In the genomic region with DNA sequence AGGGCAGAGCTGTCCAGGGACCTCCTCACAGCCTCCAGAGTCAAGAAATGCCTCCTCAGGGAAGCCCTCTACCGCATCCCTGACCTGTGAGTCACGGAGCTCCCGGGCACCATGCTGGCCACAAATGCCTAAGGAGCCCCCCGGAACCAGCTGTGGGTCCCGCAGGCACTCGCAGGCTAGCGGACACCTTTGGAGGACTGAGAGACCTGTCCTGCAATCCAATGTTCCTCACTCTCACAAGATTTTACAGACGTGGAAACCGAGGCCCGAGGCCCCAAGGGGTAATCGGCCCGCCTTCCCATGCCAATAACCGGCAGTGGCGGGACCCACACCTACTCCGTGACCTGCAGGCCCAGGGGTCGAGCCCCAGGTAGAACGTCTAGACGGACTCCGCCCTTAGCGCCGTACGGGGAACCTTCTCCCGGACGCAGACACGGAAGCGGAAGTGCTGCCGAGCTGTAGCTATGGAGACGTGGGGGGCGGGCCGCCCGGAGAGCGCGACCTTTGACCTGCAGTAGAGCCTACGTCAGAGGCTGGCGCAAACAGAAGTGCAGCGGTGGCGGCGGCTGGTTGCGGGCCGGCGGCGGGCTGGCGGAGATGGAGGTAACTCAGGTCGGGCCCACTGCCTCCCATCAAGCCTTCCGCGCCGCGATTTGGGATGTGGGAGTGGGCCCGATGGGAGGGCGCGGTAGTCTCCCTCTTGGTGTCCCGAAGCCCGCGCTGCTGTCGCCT, we compare ENCODE assay signal across 1 cellular context.
A peak's percentile ranks its signal among the peaks of the same experiment; 100 is the strongest.
TF ChIP-seq lines count a peak whose summit lies in the region.

GCC2 (plus strand) TSS at position 529 of the 732 bp plus-strand sequence; CDS start at position 598, 69 bp downstream.

TF ChIP-seq in HepG2, 621 proteins besides CTCF, POLR2A, EP300 and RAD21 (continued from another document and continues in another):
- TF ChIP-seq, protein P1, sequence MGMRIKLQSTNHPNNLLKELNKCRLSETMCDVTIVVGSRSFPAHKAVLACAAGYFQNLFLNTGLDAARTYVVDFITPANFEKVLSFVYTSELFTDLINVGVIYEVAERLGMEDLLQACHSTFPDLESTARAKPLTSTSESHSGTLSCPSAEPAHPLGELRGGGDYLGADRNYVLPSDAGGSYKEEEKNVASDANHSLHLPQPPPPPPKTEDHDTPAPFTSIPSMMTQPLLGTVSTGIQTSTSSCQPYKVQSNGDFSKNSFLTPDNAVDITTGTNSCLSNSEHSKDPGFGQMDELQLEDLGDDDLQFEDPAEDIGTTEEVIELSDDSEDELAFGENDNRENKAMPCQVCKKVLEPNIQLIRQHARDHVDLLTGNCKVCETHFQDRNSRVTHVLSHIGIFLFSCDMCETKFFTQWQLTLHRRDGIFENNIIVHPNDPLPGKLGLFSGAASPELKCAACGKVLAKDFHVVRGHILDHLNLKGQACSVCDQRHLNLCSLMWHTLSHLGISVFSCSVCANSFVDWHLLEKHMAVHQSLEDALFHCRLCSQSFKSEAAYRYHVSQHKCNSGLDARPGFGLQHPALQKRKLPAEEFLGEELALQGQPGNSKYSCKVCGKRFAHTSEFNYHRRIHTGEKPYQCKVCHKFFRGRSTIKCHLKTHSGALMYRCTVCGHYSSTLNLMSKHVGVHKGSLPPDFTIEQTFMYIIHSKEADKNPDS (CRISPR knock-in tag; IDR thresholded peaks at IDR 0.05): no peak
- TF ChIP-seq, protein P2, sequence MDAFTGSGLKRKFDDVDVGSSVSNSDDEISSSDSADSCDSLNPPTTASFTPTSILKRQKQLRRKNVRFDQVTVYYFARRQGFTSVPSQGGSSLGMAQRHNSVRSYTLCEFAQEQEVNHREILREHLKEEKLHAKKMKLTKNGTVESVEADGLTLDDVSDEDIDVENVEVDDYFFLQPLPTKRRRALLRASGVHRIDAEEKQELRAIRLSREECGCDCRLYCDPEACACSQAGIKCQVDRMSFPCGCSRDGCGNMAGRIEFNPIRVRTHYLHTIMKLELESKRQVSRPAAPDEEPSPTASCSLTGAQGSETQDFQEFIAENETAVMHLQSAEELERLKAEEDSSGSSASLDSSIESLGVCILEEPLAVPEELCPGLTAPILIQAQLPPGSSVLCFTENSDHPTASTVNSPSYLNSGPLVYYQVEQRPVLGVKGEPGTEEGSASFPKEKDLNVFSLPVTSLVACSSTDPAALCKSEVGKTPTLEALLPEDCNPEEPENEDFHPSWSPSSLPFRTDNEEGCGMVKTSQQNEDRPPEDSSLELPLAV (CRISPR knock-in tag; conservative IDR thresholded peaks at IDR 0.05; ENCODE audit: low read depth): 0 out of 2 replicates have a peak, but pooled peaks have one; percentile 58
- TF ChIP-seq ZNF121 (CRISPR knock-in tag; IDR thresholded peaks at IDR 0.05): 0 out of 2 replicates have a peak, but pooled peaks have one; percentile 48
- peak; percentile 43; the same call in 1 of the 2 replicates for TF ChIP-seq ZBTB14 (CRISPR knock-in tag; IDR thresholded peaks at IDR 0.05)
- TF ChIP-seq, protein P3, sequence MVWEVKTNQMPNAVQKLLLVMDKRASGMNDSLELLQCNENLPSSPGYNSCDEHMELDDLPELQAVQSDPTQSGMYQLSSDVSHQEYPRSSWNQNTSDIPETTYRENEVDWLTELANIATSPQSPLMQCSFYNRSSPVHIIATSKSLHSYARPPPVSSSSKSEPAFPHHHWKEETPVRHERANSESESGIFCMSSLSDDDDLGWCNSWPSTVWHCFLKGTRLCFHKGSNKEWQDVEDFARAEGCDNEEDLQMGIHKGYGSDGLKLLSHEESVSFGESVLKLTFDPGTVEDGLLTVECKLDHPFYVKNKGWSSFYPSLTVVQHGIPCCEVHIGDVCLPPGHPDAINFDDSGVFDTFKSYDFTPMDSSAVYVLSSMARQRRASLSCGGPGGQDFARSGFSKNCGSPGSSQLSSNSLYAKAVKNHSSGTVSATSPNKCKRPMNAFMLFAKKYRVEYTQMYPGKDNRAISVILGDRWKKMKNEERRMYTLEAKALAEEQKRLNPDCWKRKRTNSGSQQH (CRISPR knock-in tag; IDR thresholded peaks at IDR 0.05; ENCODE audit: low read depth): peak; percentile 76
- peak; percentile 87 for TF ChIP-seq ZNF747 (CRISPR knock-in tag; IDR thresholded peaks at IDR 0.05; ENCODE audit: borderline replicate concordance)
- TF ChIP-seq, protein P4, sequence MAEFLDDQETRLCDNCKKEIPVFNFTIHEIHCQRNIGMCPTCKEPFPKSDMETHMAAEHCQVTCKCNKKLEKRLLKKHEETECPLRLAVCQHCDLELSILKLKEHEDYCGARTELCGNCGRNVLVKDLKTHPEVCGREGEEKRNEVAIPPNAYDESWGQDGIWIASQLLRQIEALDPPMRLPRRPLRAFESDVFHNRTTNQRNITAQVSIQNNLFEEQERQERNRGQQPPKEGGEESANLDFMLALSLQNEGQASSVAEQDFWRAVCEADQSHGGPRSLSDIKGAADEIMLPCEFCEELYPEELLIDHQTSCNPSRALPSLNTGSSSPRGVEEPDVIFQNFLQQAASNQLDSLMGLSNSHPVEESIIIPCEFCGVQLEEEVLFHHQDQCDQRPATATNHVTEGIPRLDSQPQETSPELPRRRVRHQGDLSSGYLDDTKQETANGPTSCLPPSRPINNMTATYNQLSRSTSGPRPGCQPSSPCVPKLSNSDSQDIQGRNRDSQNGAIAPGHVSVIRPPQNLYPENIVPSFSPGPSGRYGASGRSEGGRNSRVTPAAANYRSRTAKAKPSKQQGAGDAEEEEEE (CRISPR knock-in tag; IDR thresholded peaks at IDR 0.05; ENCODE audit: borderline replicate concordance): peak; percentile 96
- 0 out of 2 replicates have a peak, but pooled peaks have one; percentile 62 for TF ChIP-seq ZMAT5 (CRISPR knock-in tag; IDR thresholded peaks at IDR 0.05; ENCODE audit: borderline replicate concordance, low read depth)
- TF ChIP-seq YY1 (IDR thresholded peaks at IDR 0.05; ENCODE audit: insufficient read depth, insufficient replicate concordance, low read depth, low read length): peak; percentile 80
- TF ChIP-seq RBM39 (IDR thresholded peaks at IDR 0.05; ENCODE audit: low read depth, low read length, poor library complexity, severe bottlenecking): peak; percentile 97
- TF ChIP-seq ZNF292 (CRISPR knock-in tag; IDR thresholded peaks at IDR 0.05; ENCODE audit: borderline replicate concordance, low read depth): peak; percentile 85
- peak; percentile 89 for TF ChIP-seq ZNF329 (CRISPR knock-in tag; IDR thresholded peaks at IDR 0.05; ENCODE audit: low read depth)
- no peak for TF ChIP-seq ZNF496 (CRISPR knock-in tag; IDR thresholded peaks at IDR 0.05; ENCODE audit: insufficient replicate concordance)
- TF ChIP-seq ZNF546 (CRISPR knock-in tag; conservative IDR thresholded peaks at IDR 0.05): peak; percentile 93; the same call in 1 of the 2 replicates
- TF ChIP-seq, protein P5, sequence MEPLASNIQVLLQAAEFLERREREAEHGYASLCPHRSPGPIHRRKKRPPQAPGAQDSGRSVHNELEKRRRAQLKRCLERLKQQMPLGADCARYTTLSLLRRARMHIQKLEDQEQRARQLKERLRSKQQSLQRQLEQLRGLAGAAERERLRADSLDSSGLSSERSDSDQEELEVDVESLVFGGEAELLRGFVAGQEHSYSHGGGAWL (CRISPR knock-in tag; IDR thresholded peaks at IDR 0.05): peak; percentile 54; the same call in 1 of the 2 replicates
- TF ChIP-seq YEATS2 (CRISPR knock-in tag; IDR thresholded peaks at IDR 0.05; ENCODE audit: borderline replicate concordance): peak; percentile 92
- TF ChIP-seq, protein P6, sequence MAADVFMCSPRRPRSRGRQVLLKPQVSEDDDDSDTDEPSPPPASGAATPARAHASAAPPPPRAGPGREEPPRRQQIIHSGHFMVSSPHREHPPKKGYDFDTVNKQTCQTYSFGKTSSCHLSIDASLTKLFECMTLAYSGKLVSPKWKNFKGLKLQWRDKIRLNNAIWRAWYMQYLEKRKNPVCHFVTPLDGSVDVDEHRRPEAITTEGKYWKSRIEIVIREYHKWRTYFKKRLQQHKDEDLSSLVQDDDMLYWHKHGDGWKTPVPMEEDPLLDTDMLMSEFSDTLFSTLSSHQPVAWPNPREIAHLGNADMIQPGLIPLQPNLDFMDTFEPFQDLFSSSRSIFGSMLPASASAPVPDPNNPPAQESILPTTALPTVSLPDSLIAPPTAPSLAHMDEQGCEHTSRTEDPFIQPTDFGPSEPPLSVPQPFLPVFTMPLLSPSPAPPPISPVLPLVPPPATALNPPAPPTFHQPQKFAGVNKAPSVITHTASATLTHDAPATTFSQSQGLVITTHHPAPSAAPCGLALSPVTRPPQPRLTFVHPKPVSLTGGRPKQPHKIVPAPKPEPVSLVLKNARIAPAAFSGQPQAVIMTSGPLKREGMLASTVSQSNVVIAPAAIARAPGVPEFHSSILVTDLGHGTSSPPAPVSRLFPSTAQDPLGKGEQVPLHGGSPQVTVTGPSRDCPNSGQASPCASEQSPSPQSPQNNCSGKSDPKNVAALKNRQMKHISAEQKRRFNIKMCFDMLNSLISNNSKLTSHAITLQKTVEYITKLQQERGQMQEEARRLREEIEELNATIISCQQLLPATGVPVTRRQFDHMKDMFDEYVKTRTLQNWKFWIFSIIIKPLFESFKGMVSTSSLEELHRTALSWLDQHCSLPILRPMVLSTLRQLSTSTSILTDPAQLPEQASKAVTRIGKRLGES (CRISPR knock-in tag; IDR thresholded peaks at IDR 0.05; ENCODE audit: borderline replicate concordance): peak; percentile 60; the same call in 1 of the 2 replicates
- TF ChIP-seq TEAD2 (CRISPR knock-in tag; IDR thresholded peaks at IDR 0.05): no peak
- peak; percentile 92 for TF ChIP-seq SP4 (CRISPR knock-in tag; IDR thresholded peaks at IDR 0.05)
- no peak for TF ChIP-seq ZNF256 (CRISPR knock-in tag; conservative IDR thresholded peaks at IDR 0.05)
- peak; percentile 94; the same call in 1 of the 2 replicates for TF ChIP-seq NFKB2 (CRISPR knock-in tag; IDR thresholded peaks at IDR 0.05; ENCODE audit: borderline replicate concordance)
- peak; percentile 97 for TF ChIP-seq ZNF687 (CRISPR knock-in tag; IDR thresholded peaks at IDR 0.05)
- TF ChIP-seq, protein P7, sequence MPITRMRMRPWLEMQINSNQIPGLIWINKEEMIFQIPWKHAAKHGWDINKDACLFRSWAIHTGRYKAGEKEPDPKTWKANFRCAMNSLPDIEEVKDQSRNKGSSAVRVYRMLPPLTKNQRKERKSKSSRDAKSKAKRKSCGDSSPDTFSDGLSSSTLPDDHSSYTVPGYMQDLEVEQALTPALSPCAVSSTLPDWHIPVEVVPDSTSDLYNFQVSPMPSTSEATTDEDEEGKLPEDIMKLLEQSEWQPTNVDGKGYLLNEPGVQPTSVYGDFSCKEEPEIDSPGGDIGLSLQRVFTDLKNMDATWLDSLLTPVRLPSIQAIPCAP (CRISPR knock-in tag; IDR thresholded peaks at IDR 0.05; ENCODE audit: low read depth): no peak
- TF ChIP-seq ZNF678 (CRISPR knock-in tag; IDR thresholded peaks at IDR 0.05): no peak
- TF ChIP-seq ZNF432 (CRISPR knock-in tag; IDR thresholded peaks at IDR 0.05; ENCODE audit: borderline replicate concordance): no peak
- TF ChIP-seq ZEB1 (IDR thresholded peaks at IDR 0.05; ENCODE audit: insufficient replicate concordance, low read depth): peak; percentile 94
- TF ChIP-seq NFIB (CRISPR knock-in tag; IDR thresholded peaks at IDR 0.05; ENCODE audit: borderline replicate concordance): no peak
- TF ChIP-seq, protein P8, sequence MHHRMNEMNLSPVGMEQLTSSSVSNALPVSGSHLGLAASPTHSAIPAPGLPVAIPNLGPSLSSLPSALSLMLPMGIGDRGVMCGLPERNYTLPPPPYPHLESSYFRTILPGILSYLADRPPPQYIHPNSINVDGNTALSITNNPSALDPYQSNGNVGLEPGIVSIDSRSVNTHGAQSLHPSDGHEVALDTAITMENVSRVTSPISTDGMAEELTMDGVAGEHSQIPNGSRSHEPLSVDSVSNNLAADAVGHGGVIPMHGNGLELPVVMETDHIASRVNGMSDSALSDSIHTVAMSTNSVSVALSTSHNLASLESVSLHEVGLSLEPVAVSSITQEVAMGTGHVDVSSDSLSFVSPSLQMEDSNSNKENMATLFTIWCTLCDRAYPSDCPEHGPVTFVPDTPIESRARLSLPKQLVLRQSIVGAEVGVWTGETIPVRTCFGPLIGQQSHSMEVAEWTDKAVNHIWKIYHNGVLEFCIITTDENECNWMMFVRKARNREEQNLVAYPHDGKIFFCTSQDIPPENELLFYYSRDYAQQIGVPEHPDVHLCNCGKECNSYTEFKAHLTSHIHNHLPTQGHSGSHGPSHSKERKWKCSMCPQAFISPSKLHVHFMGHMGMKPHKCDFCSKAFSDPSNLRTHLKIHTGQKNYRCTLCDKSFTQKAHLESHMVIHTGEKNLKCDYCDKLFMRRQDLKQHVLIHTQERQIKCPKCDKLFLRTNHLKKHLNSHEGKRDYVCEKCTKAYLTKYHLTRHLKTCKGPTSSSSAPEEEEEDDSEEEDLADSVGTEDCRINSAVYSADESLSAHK (CRISPR knock-in tag; IDR thresholded peaks at IDR 0.05; ENCODE audit: borderline replicate concordance): 0 out of 2 replicates have a peak, but pooled peaks have one; percentile 13
- TF ChIP-seq AKAP8 (CRISPR knock-in tag; IDR thresholded peaks at IDR 0.05): peak; percentile 84
- peak; percentile 97 for TF ChIP-seq KDM2A (CRISPR knock-in tag; IDR thresholded peaks at IDR 0.05; ENCODE audit: borderline replicate concordance, low read depth)
